25 cellular contexts compared by ENCODE assay signal in the genomic region with DNA sequence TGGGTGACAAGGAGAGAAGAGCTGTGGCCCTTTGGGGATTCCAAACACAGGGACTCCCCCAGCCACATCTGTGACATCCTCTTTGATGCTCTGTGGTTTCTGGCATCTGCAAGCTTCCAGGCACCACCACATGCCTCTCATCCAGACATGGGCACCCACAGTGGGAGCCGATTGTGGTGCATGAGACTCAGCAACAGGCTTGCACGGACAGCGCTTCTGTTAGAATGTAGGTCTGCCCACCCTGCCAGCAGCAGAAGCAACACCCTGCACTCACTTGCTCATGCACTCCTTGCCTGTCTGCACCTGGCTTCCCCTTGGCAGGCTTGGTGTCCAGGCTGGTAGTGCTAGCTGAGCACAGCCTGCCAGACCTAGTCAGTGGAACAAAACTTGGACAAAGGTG.
"Had no signal": no experiment of that assay in that cellular context is flagged by ENCODE, and none has a peak within 500 bp of the region (broad histone marks: within the 10 kb centered on the region; RNA-seq: fewer than 3 reads in every experiment).

No MANE protein-coding gene starts in this region.

- ATAC-seq: HepG2, K562 had no signal

- H3K4me2 ChIP-seq: KMS-11, SK-N-SH had no signal

- H3K9ac ChIP-seq: KMS-11, SK-N-SH had no signal

- H3K27ac ChIP-seq: KMS-11 had no signal

- FAIRE-seq: HepG2, K562, RCC 7860 had no signal

- H3K4me3 ChIP-seq: K562 had no signal

- H3K9me3 ChIP-seq: SK-N-SH had no signal

- H3K36me3 Mint-ChIP-seq: IgD-negative memory B cell had no signal

- H3K27ac Mint-ChIP-seq: IgD-negative memory B cell had no signal

- H3K27me3 Mint-ChIP-seq: IgD-negative memory B cell had no signal

- H3K4me3 Mint-ChIP-seq: IgD-negative memory B cell had no signal

- DNase-seq: Kasumi-1, MM.1S, MV-4-11, NCI-H1048, NCI-H1105, NCI-H1417, NCI-H146, NCI-H1694 treated with DMSO at 0.1 percent for 48 hours, NCI-H1930, NCI-H2081, NCI-H2171, NCI-H226, NCI-H446, NCI-H510A, NCI-H524 treated with DMSO at 0.1 percent for 48 hours, NCI-H69, NCI-H774, RPMI8226, SHP77, SK-N-SH had no signal
